Comparison of ENCODE assay signal across 22 cellular contexts in the genomic region with DNA sequence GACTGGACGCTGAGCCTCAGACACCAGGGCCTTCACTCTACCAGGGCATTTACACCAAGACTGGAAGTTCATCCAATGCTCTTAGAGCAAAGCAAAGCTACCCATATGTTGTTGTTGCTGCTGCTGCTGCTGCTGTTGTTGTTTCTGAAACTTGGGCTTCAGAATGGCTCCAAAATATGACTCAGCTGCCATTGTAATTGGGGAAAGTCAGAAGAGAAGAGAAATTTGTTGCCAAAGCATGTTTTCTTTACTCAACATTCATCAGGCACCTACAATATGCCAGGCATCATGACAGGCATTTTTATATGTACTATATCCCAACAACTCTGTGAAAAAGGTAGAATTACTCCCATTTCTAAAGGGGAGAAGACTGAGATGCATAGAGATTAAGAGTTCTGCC. TPM values are rescaled to one million over a fixed set of nuclear protein-coding genes. Genes with fewer than 3 reads are reported as not detected.
"Had no signal": no experiment of that assay in that cellular context is flagged by ENCODE, and none has a peak within 500 bp of the region (broad histone marks: within the 10 kb centered on the region; RNA-seq: fewer than 3 reads in every experiment).

No MANE protein-coding gene starts in this region.

- H3K27me3 ChIP-seq: vagina had no signal

- H3K9me3 ChIP-seq: neutrophil, transverse colon, vagina had no signal

- DNase-seq: activated CD4-positive, alpha-beta memory T cell treated with anti-CD3 and anti-CD28 coated beads, Interleukin-2, amount 10 ng/mL, durations not matched to agents 7 days and 5 days; activated CD4-positive, alpha-beta T cell treated with anti-CD3 and anti-CD28 coated beads for 4 hours; activated effector memory CD4-positive, alpha-beta T cell treated with anti-CD3 and anti-CD28 coated beads, Interleukin-2, amount 50 U/mL, for 16 hours; activated T-cell treated with anti-CD3 and anti-CD28 coated beads, Interleukin-2, amount 50 U/mL, for 4 hours; amygdala; cerebellar nuclear complex; effector memory CD4-positive, alpha-beta T cell; hippocampal formation; kidney; left ventricle myocardium inferior; natural killer cell; posterior cingulate gyrus; small intestine; stimulated activated CD4-positive, alpha-beta T cell treated with anti-CD3 and anti-CD28 coated beads, Interleukin-4, amount 100 ng/mL, for 24 hours; stimulated activated naive CD4-positive, alpha-beta T cell; T-helper 17 cell; transverse colon had no signal

- FAIRE-seq: kidney, small intestine had no signal

- H3K27ac ChIP-seq: epithelial cell of prostate, left ventricle myocardium inferior, neutrophil, transverse colon, vagina had no signal

- H3K4me1 ChIP-seq: left ventricle myocardium inferior, transverse colon had no signal

- ATAC-seq: activated T-cell treated with anti-CD3 and anti-CD28 coated beads, Interleukin-2, amount 50 U/mL, for 4 hours; natural killer cell; T-helper 17 cell; WTC11 had no signal

- H3K4me3 ChIP-seq: left ventricle myocardium inferior, transverse colon, vagina had no signal

- H3K36me3 ChIP-seq: left ventricle myocardium inferior, neutrophil, transverse colon, vagina had no signal

RNA-seq across cellular contexts. Expression of gene KRT32, which starts 11.9 kb away (rescaled TPM):
- total RNA-seq: activated CD4-positive, alpha-beta memory T cell treated with anti-CD3 and anti-CD28 coated beads, Interleukin-2, amount 10 ng/mL, durations not matched to agents 7 days and 5 days; activated T-cell treated with anti-CD3 and anti-CD28 coated beads, Interleukin-2, amount 50 U/mL, for 4 hours; fibroblast of villous mesenchyme; kidney; natural killer cell; T-helper 17 cell; transverse colon; vagina; WTC11 had no signal
- polyA plus RNA-seq: small intestine had no signal

RNA-seq across cellular contexts. Expression of gene KRT38, which starts 14.5 kb away (rescaled TPM):
- total RNA-seq: activated CD4-positive, alpha-beta memory T cell treated with anti-CD3 and anti-CD28 coated beads, Interleukin-2, amount 10 ng/mL, durations not matched to agents 7 days and 5 days; activated T-cell treated with anti-CD3 and anti-CD28 coated beads, Interleukin-2, amount 50 U/mL, for 4 hours; kidney; left ventricle myocardium inferior; natural killer cell; T-helper 17 cell; transverse colon; vagina; WTC11 had no signal
- polyA plus RNA-seq: small intestine had no signal

RNA-seq across cellular contexts. Expression of gene KRT35, which starts 25.7 kb away (rescaled TPM):
- total RNA-seq: activated CD4-positive, alpha-beta memory T cell treated with anti-CD3 and anti-CD28 coated beads, Interleukin-2, amount 10 ng/mL, durations not matched to agents 7 days and 5 days; activated T-cell treated with anti-CD3 and anti-CD28 coated beads, Interleukin-2, amount 50 U/mL, for 4 hours; fibroblast of villous mesenchyme; kidney; left ventricle myocardium inferior; natural killer cell; T-helper 17 cell; transverse colon; vagina; WTC11 had no signal
- polyA plus RNA-seq: small intestine had no signal

RNA-seq across cellular contexts. Expression of gene KRT37, which starts 30.9 kb away (rescaled TPM):
- total RNA-seq: activated CD4-positive, alpha-beta memory T cell treated with anti-CD3 and anti-CD28 coated beads, Interleukin-2, amount 10 ng/mL, durations not matched to agents 7 days and 5 days; activated T-cell treated with anti-CD3 and anti-CD28 coated beads, Interleukin-2, amount 50 U/mL, for 4 hours; fibroblast of villous mesenchyme; kidney; left ventricle myocardium inferior; natural killer cell; T-helper 17 cell; transverse colon; vagina; WTC11 had no signal
- polyA plus RNA-seq: small intestine had no signal

RNA-seq across cellular contexts. Expression of gene KRT36, which starts 34.5 kb away (rescaled TPM):
- total RNA-seq: activated CD4-positive, alpha-beta memory T cell treated with anti-CD3 and anti-CD28 coated beads, Interleukin-2, amount 10 ng/mL, durations not matched to agents 7 days and 5 days; activated T-cell treated with anti-CD3 and anti-CD28 coated beads, Interleukin-2, amount 50 U/mL, for 4 hours; kidney; left ventricle myocardium inferior; natural killer cell; T-helper 17 cell; transverse colon; vagina; WTC11 had no signal
- polyA plus RNA-seq: small intestine had no signal
